ENCODE assay signal across 11 cellular contexts in the genomic region with DNA sequence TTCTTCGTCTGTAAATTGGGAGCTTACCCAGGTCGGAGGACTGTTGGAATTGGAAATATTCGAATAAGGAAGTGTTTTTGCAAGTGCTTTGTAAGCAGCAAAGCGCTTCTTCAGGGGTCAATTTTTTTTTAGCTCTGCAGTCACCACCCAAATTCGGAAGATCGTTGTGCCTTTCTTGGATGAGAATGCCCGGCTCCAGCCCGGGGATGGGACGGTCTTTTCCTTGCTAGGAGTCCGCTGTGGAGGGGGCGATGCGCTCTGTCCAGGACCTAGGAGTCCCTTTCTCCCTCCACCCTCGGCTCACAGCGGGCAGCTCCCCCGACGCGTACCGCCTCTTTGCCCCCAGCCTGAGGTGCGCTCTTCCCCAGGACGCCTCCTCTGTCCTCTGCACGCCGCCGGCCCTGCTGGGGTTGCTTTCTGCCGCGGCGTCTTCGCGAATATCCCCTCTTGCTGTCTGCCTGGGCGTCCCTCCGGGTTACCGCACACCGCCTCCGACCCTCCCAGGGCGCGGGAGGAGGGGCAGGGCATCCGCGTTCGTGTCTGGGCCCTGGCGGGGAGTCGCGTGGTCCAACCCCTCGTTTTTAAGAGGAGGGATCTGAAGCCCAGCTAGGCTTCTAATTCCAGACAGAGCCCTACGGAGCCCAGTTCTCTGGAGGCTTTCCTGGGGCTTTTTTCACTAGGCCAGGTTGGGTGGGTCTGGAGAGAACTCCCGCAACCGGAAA.
A peak's percentile ranks its signal among the peaks of the same experiment; 100 is the strongest.
DNase-seq lines count a peak whose midpoint lies in the region; ATAC-seq, FAIRE-seq and TF ChIP-seq lines count a peak whose summit lies in the region.
"Had no signal": no experiment of that assay in that cellular context is flagged by ENCODE, and none has a peak within 500 bp of the region (broad histone marks: within the 10 kb centered on the region; RNA-seq: fewer than 3 reads in every experiment).

No MANE protein-coding gene starts in this region.

- H3K9ac ChIP-seq in endothelial cell of umbilical vein (replicated peaks; ENCODE audit: extremely low read depth, insufficient read depth, low read length) = no peak overlapping the region

- no peaks in the 10 kb centered on the region for H3K36me3 ChIP-seq in OCI-LY7 (ENCODE audit: insufficient read depth, low read length)
- no peaks in the 10 kb centered on the region for H3K36me3 ChIP-seq in endothelial cell of umbilical vein (ENCODE audit: control insufficient read depth in 2 of 2, extremely low read depth in 1 of 2, insufficient read depth in 2 of 2, low read length in 2 of 2)

- no peak for FAIRE-seq in endothelial cell of umbilical vein (lab: Jason Lieb, UNC)
- FAIRE-seq: urothelium cell line had no signal

- no peaks in the 10 kb centered on the region for H3K9me1 ChIP-seq in endothelial cell of umbilical vein (replicated peaks; ENCODE audit: control insufficient read depth, extremely low read depth, insufficient read depth, low read length)

- ATAC-seq in activated CD4-positive, alpha-beta T cell treated with anti-CD3 and anti-CD28 coated beads for 36 hours = peak; percentile 13
- no peak for ATAC-seq in GM18870 (IDR thresholded peaks at IDR 0.05; ENCODE audit: unreplicated experiment)

- peaks cover 24% of the 10 kb centered on the region for H3K4me1 ChIP-seq in OCI-LY7 (ENCODE audit: insufficient read depth, low read length, poor library complexity, severe bottlenecking)
- no peaks in the 10 kb centered on the region for H3K4me1 ChIP-seq in endothelial cell of umbilical vein (ENCODE audit: control insufficient read depth, extremely low read depth, insufficient read depth, low read length)

- no peak overlapping the region for H2AFZ ChIP-seq in OCI-LY7 (ENCODE audit: low read length)
- no peak overlapping the region for H2AFZ ChIP-seq in endothelial cell of umbilical vein (ENCODE audit: low read depth, low read length)

- H4K20me1 ChIP-seq in OCI-LY7 (ENCODE audit: insufficient read depth, low read length) = no peaks in the 10 kb centered on the region
- no peaks in the 10 kb centered on the region for H4K20me1 ChIP-seq in endothelial cell of umbilical vein (replicated peaks; ENCODE audit: control insufficient read depth, extremely low read depth, insufficient read depth, low read length)

- peaks cover 67 to 72% of the 10 kb centered on the region in 2 experiments for H3K27me3 ChIP-seq in endothelial cell of umbilical vein (ENCODE audit: control insufficient read depth in 2 of 2, insufficient read depth in 2 of 2, low read length in 2 of 2)

- H3K79me2 ChIP-seq in OCI-LY7 (ENCODE audit: insufficient read depth, low read depth, low read length) (no peaks in the 10 kb centered on the region), endothelial cell of umbilical vein (ENCODE audit: control insufficient read depth, insufficient read depth, low read length) (no peaks in the 10 kb centered on the region)

- BruUV-seq in OCI-LY7 (replicated peaks; lab: Mats Ljungman, UMichigan) = no TSS peak
- no TSS peak for BruUV-seq in endothelial cell of umbilical vein (replicated peaks; lab: Mats Ljungman, UMichigan)

- no peaks in the 10 kb centered on the region for H3K9me2 ChIP-seq in OCI-LY7 (ENCODE audit: insufficient read depth, low read length)

- no peak for TF ChIP-seq POLR2A in endothelial cell of umbilical vein (IDR thresholded peaks at IDR 0.05; ENCODE audit: low read depth, low read length)

- DNase-seq in activated CD4-positive, alpha-beta T cell treated with anti-CD3 and anti-CD28 coated beads for 36 hours = peak; percentile 28
- no peak for DNase-seq in activated CD4-positive, alpha-beta T cell treated with anti-CD3 and anti-CD28 coated beads for 1 hour
- no peak for DNase-seq in OCI-LY7 (ENCODE audit: low spot score)
- DNase-seq in endothelial cell of umbilical vein (ENCODE audit: low read depth, low spot score) = no peak
- peak; percentile 74 for DNase-seq in retina
- no peak for DNase-seq in NCI-H526 treated with DMSO at 0.1 percent for 48 hours (lab: John Stamatoyannopoulos, UW)
- no peak for DNase-seq in middle frontal gyrus (ENCODE audit: extremely low spot score, low spot score)
- DNase-seq: NCI-H1694 treated with DMSO at 0.1 percent for 48 hours, SHP77 had no signal

- no peaks in the 10 kb centered on the region for H3K9me3 ChIP-seq in OCI-LY7 (ENCODE audit: low read length)
- H3K9me3 ChIP-seq in endothelial cell of umbilical vein (replicated peaks; ENCODE audit: control insufficient read depth, insufficient read depth, low read length) = no peaks in the 10 kb centered on the region

- H3K4me2 ChIP-seq in OCI-LY7 (ENCODE audit: low read length) (peak overlapping the region; percentile 48; the same call in 1 of the 2 replicates), endothelial cell of umbilical vein (ENCODE audit: insufficient read depth, low read length) (no peak overlapping the region)

- intact Hi-C loops in activated CD4-positive, alpha-beta T cell treated with anti-CD3 and anti-CD28 coated beads for 36 hours (cut with DNase I, micrococcal nuclease) = loop anchor here in 1 of 2 experiments (10.0 kb wide), 1 partner anchor 949 kb away; the partner anchor contains the start of gene KLF14
- intact Hi-C loops in OCI-LY7 (cut with micrococcal nuclease; ENCODE audit: unreplicated experiment) = no loop called here
- intact Hi-C loops in endothelial cell of umbilical vein (cut with micrococcal nuclease) = no loop called here

- H3K27me3 Mint-ChIP-seq in activated CD4-positive, alpha-beta T cell treated with anti-CD3 and anti-CD28 coated beads for 36 hours = peaks cover 63% of the 10 kb centered on the region

- no peaks in the 10 kb centered on the region for H3K9me3 Mint-ChIP-seq in activated CD4-positive, alpha-beta T cell treated with anti-CD3 and anti-CD28 coated beads for 36 hours (ENCODE audit: low read depth)

- POLR2A ChIA-PET in activated CD4-positive, alpha-beta T cell treated with anti-CD3 and anti-CD28 coated beads for 36 hours (lab: Charles Lee) = no interaction called here
- POLR2A ChIA-PET in OCI-LY7 (lab: Charles Lee) = interaction anchor here (0.6 kb wide), 3 partner anchors 10 to 399 kb away, joined by 3 to 6 read pairs (median 5); no protein-coding TSS in a partner anchor
- POLR2A ChIA-PET in endothelial cell of umbilical vein (lab: Charles Lee) = interaction anchor here (0.8 kb wide), 1 partner anchor 489 kb away, joined by 3 read pairs; no protein-coding TSS in a partner anchor

- TF ChIP-seq CTCF in OCI-LY7 (conservative IDR thresholded peaks at IDR 0.05; ENCODE audit: low read length) (no peak), endothelial cell of umbilical vein (IDR thresholded peaks at IDR 0.05; ENCODE audit: extremely low read depth in 1 of 2, insufficient read depth in 1 of 2, low read depth in 1 of 2, low read length in 2 of 2) (no peak)

- H3K27ac Mint-ChIP-seq in activated CD4-positive, alpha-beta T cell treated with anti-CD3 and anti-CD28 coated beads for 36 hours = no peak overlapping the region

- no peaks in the 10 kb centered on the region for H3K36me3 Mint-ChIP-seq in activated CD4-positive, alpha-beta T cell treated with anti-CD3 and anti-CD28 coated beads for 36 hours (ENCODE audit: low read depth)

- dilution Hi-C loops in endothelial cell of umbilical vein (cut with MboI; ENCODE audit: extremely low pct_ligation_motif_present, low sequenced_read_pairs) = no loop called here

- peak overlapping the region; percentile 3 for H3K4me3 Mint-ChIP-seq in activated CD4-positive, alpha-beta T cell treated with anti-CD3 and anti-CD28 coated beads for 36 hours

- H3K4me3 ChIP-seq in OCI-LY7 (ENCODE audit: low read depth, low read length, poor library complexity, severe bottlenecking) (no peak overlapping the region), endothelial cell of umbilical vein (replicated peaks in 1 of 3; ENCODE audit: insufficient read depth in 1 of 3, low read depth in 1 of 3, low read length in 3 of 3) (no peak overlapping the region)

- CTCF ChIA-PET in activated CD4-positive, alpha-beta T cell treated with anti-CD3 and anti-CD28 coated beads for 36 hours (lab: Charles Lee) = interaction anchor here (1.0 to 2.1 kb wide), 3 partner anchors 12 to 443 kb away, joined by 3 to 7 read pairs (median 4); no protein-coding TSS in a partner anchor
- CTCF ChIA-PET in OCI-LY7 (lab: Charles Lee; ENCODE audit: unreplicated experiment) (no interaction called here), endothelial cell of umbilical vein (lab: Charles Lee) (interaction anchor here (0.6 to 1.2 kb wide), 2 partner anchors 44 to 655 kb away, joined by 3 read pairs; no protein-coding TSS in a partner anchor)

- no peak overlapping the region for H3K27ac ChIP-seq in OCI-LY7 (ENCODE audit: low read depth, low read length, poor library complexity, severe bottlenecking)
- no peak overlapping the region for H3K27ac ChIP-seq in endothelial cell of umbilical vein (ENCODE audit: insufficient read depth, low read depth, low read length)

- H3K4me1 Mint-ChIP-seq in activated CD4-positive, alpha-beta T cell treated with anti-CD3 and anti-CD28 coated beads for 36 hours = peaks cover 41% of the 10 kb centered on the region

TF ChIP-seq in endothelial cell of umbilical vein, 7 proteins besides CTCF, POLR2A, EP300 and RAD21:
- TF ChIP-seq MYC (IDR thresholded peaks at IDR 0.05; ENCODE audit: low read depth, low read length) (no peak), GATA2 (IDR thresholded peaks at IDR 0.05; ENCODE audit: insufficient read depth, insufficient read length, low read depth, low read length) (no peak), JUN (IDR thresholded peaks at IDR 0.05; ENCODE audit: borderline replicate concordance, insufficient read depth, insufficient read length, low read depth) (no peak), EZH2 (IDR thresholded peaks at IDR 0.05; ENCODE audit: borderline replicate concordance, low read depth, low read length, severe bottlenecking) (peak; percentile 93)
TF ChIP-seq in endothelial cell of umbilical vein: peak in this region for 1.

Comparison
In these comparisons a context has a peak if more than half of its experiments do, and no peak if none do; other contexts are left out.
1. DNase-seq: peak in activated CD4-positive, alpha-beta T cell treated with anti-CD3 and anti-CD28 coated beads for 36 hours (single experiment) and retina (single experiment); none in activated CD4-positive, alpha-beta T cell treated with anti-CD3 and anti-CD28 coated beads for 1 hour (single experiment), OCI-LY7 (single experiment), endothelial cell of umbilical vein (single experiment), NCI-H526 treated with DMSO at 0.1 percent for 48 hours (single experiment) and middle frontal gyrus (single experiment).